In the genomic region with DNA sequence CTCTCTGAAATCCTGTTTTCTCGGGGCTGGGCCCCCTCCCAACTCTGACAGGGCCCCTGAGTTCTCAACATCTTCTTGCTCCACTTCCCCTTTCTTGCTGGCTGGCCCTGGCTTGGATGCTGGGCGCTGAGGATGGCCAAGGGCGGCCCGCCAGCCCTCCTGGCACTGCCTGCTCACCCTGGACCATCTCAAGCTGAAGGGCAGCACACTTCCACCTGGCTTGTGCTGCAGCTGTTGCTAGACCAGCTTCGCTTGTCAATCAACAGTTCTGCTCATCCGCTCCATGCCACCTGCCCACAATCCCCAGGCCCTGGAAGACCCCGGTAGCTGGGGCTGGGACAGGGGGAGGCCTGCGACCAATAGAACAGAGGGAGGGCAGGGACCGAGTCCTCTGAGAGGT, we compare ENCODE assay signal across 23 cellular contexts. TPM values are rescaled to one million over a fixed set of nuclear protein-coding genes. Genes with fewer than 3 reads are reported as not detected.
DNase-seq lines count a peak whose midpoint lies in the region; ATAC-seq, FAIRE-seq and TF ChIP-seq lines count a peak whose summit lies in the region.
"Had no signal": no experiment of that assay in that cellular context is flagged by ENCODE, and none has a peak within 500 bp of the region (broad histone marks: within the 10 kb centered on the region; RNA-seq: fewer than 3 reads in every experiment).

No MANE protein-coding gene starts in this region.

- intact Hi-C loops in CD4-positive, alpha-beta memory T cell (cut with micrococcal nuclease), result no loop called here
- intact Hi-C loops in dorsolateral prefrontal cortex (cut with DNase I), result no loop called here

- peak in 1 of 5 donors; percentile 5 for DNase-seq in CD4-positive, alpha-beta memory T cell
- peak; percentile 10 for DNase-seq in GM12892 (ENCODE audit: insufficient read length)
- peak in 1 of 10 donors; percentile 36 for DNase-seq in dorsolateral prefrontal cortex
- no peak for DNase-seq in erythroblast (lab: John Stamatoyannopoulos, UW)
- no peak for DNase-seq in RKO (ENCODE audit: low spot score)
- DNase-seq: activated B cell treated with CpG ODN at 0.5 μM for 24 hours; activated CD4-positive, alpha-beta memory T cell treated with anti-CD3 and anti-CD28 coated beads, Interleukin-2, amount 10 ng/mL, durations not matched to agents 7 days and 5 days; activated naive CD4-positive, alpha-beta T cell treated with anti-CD3 and anti-CD28 coated beads, Interleukin-2, amount 10 ng/mL, durations not matched to agents 7 days and 5 days; DMS79; NCI-H1105; NCI-H2081; NCI-H446; stimulated activated CD4-positive, alpha-beta T cell treated with anti-CD3 and anti-CD28 coated beads, Interleukin-12 subunit alpha, Interleukin-12 subunit beta, amount 100 ng/mL, for 4 hours had no signal

- H3K27ac Mint-ChIP-seq in CD4-positive, alpha-beta memory T cell, result peak overlapping the region in 5 of 7 donors; percentile 21 to 79 (median 57)
- H3K27ac Mint-ChIP-seq: activated B cell treated with CpG ODN at 0.5 μM for 24 hours; activated CD4-positive, alpha-beta memory T cell treated with anti-CD3 and anti-CD28 coated beads, Interleukin-2, amount 10 ng/mL, durations not matched to agents 7 days and 5 days; activated naive CD4-positive, alpha-beta T cell treated with anti-CD3 and anti-CD28 coated beads, Interleukin-2, amount 10 ng/mL, durations not matched to agents 7 days and 5 days; T-helper 2 cell treated with Interferon-gamma antibody and Interleukin-4, amounts not matched to agents 5 μg/mL and 100 μg/mL, for 36 hours had no signal

- H3K4me3 ChIP-seq in CD4-positive, alpha-beta memory T cell (ENCODE audit: low read length in 2 of 2), result no peak overlapping the region
- no peak overlapping the region for H3K4me3 ChIP-seq in dorsolateral prefrontal cortex
- H3K4me3 ChIP-seq: ascending aorta, esophagus muscularis mucosa, gastroesophageal sphincter, SK-N-MC had no signal

- H3K27me3 ChIP-seq in CD4-positive, alpha-beta memory T cell (ENCODE audit: insufficient read depth, low read length), result no peaks in the 10 kb centered on the region
- H3K27me3 ChIP-seq in dorsolateral prefrontal cortex, result no peaks in the 10 kb centered on the region
- H3K27me3 ChIP-seq: ascending aorta, esophagus muscularis mucosa, gastroesophageal sphincter had no signal

- TF ChIP-seq CTCF in dorsolateral prefrontal cortex (IDR thresholded peaks at IDR 0.05 in 54 of 56, conservative IDR thresholded peaks at IDR 0.05 in 2 of 56; ENCODE audit: low read depth in 1 of 56, partially characterized antibody in 56 of 56), result no peak

- no peak overlapping the region for H3K4me3 Mint-ChIP-seq in CD4-positive, alpha-beta memory T cell
- H3K4me3 Mint-ChIP-seq: activated B cell treated with CpG ODN at 0.5 μM for 24 hours; activated CD4-positive, alpha-beta memory T cell treated with anti-CD3 and anti-CD28 coated beads, Interleukin-2, amount 10 ng/mL, durations not matched to agents 7 days and 5 days; activated naive CD4-positive, alpha-beta T cell treated with anti-CD3 and anti-CD28 coated beads, Interleukin-2, amount 10 ng/mL, durations not matched to agents 7 days and 5 days; central memory CD8-positive, alpha-beta T cell; T-helper 2 cell treated with Interferon-gamma antibody and Interleukin-4, amounts not matched to agents 5 μg/mL and 100 μg/mL, for 36 hours had no signal

- POLR2A ChIA-PET in CD4-positive, alpha-beta memory T cell (lab: Charles Lee; ENCODE audit: partially characterized antibody), result interaction anchor here (1.6 to 3.4 kb wide), 2 partner anchors 10 to 13 kb away, joined by 4 to 17 read pairs; a partner anchor contains a TSS

- H3K9me3 Mint-ChIP-seq in CD4-positive, alpha-beta memory T cell, result no peaks in the 10 kb centered on the region
- H3K9me3 Mint-ChIP-seq: activated B cell treated with CpG ODN at 0.5 μM for 24 hours; activated CD4-positive, alpha-beta memory T cell treated with anti-CD3 and anti-CD28 coated beads, Interleukin-2, amount 10 ng/mL, durations not matched to agents 7 days and 5 days; activated naive CD4-positive, alpha-beta T cell treated with anti-CD3 and anti-CD28 coated beads, Interleukin-2, amount 10 ng/mL, durations not matched to agents 7 days and 5 days; central memory CD8-positive, alpha-beta T cell; T-helper 2 cell treated with Interferon-gamma antibody and Interleukin-4, amounts not matched to agents 5 μg/mL and 100 μg/mL, for 36 hours had no signal

- no peak overlapping the region for H3K27ac ChIP-seq in CD4-positive, alpha-beta memory T cell (ENCODE audit: low read depth, low read length)
- H3K27ac ChIP-seq in dorsolateral prefrontal cortex, result peak overlapping the region in 36 of 59 donors; percentile 10 to 77 (median 60)
- H3K27ac ChIP-seq: ascending aorta, esophagus muscularis mucosa, gastroesophageal sphincter, SK-N-MC had no signal

- H3K27me3 Mint-ChIP-seq in CD4-positive, alpha-beta memory T cell, result no peaks in the 10 kb centered on the region
- H3K27me3 Mint-ChIP-seq: activated B cell treated with CpG ODN at 0.5 μM for 24 hours; activated CD4-positive, alpha-beta memory T cell treated with anti-CD3 and anti-CD28 coated beads, Interleukin-2, amount 10 ng/mL, durations not matched to agents 7 days and 5 days; activated naive CD4-positive, alpha-beta T cell treated with anti-CD3 and anti-CD28 coated beads, Interleukin-2, amount 10 ng/mL, durations not matched to agents 7 days and 5 days; central memory CD8-positive, alpha-beta T cell had no signal

- H3K9me3 ChIP-seq in CD4-positive, alpha-beta memory T cell (ENCODE audit: control insufficient read depth in 1 of 2, low read length in 2 of 2), result no peaks in the 10 kb centered on the region
- H3K9me3 ChIP-seq: ascending aorta, esophagus muscularis mucosa, gastroesophageal sphincter had no signal

- peaks cover 33 to 66% of the 10 kb centered on the region in 2 donors for H3K36me3 Mint-ChIP-seq in CD4-positive, alpha-beta memory T cell

- FAIRE-seq in GM12892 (lab: Jason Lieb, UNC), result no peak
- FAIRE-seq: H54 had no signal

- TF ChIP-seq POLR2A in GM12892 (IDR thresholded peaks at IDR 0.05; ENCODE audit: low read depth, low read length), result no peak
- no peak for TF ChIP-seq POLR2A in erythroblast (IDR thresholded peaks at IDR 0.05; ENCODE audit: low read length)

- H3K36me3 ChIP-seq in CD4-positive, alpha-beta memory T cell (ENCODE audit: insufficient read depth, low read length), result peaks cover 71% of the 10 kb centered on the region

- no peaks in the 10 kb centered on the region for H3K4me1 ChIP-seq in CD4-positive, alpha-beta memory T cell (ENCODE audit: insufficient read depth, low read length)
- H3K4me1 ChIP-seq: ascending aorta, esophagus muscularis mucosa, gastroesophageal sphincter had no signal

- CTCF ChIA-PET in CD4-positive, alpha-beta memory T cell (lab: Charles Lee; ENCODE audit: partially characterized antibody), result interaction anchor here (1.0 to 3.4 kb wide), 3 partner anchors 11 to 118 kb away, joined by 3 to 12 read pairs (median 3); no protein-coding TSS in a partner anchor

- peaks cover 0 to 5% (median 1%) of the 10 kb centered on the region in 4 donors for H3K4me1 Mint-ChIP-seq in CD4-positive, alpha-beta memory T cell
- H3K4me1 Mint-ChIP-seq: activated B cell treated with CpG ODN at 0.5 μM for 24 hours; activated naive CD4-positive, alpha-beta T cell treated with anti-CD3 and anti-CD28 coated beads, Interleukin-2, amount 10 ng/mL, durations not matched to agents 7 days and 5 days; central memory CD8-positive, alpha-beta T cell had no signal

- ATAC-seq in GM18519 (IDR thresholded peaks at IDR 0.05; ENCODE audit: low FRiP score, unreplicated experiment), result no peak
- ATAC-seq: gastroesophageal sphincter had no signal

RNA-seq across cellular contexts. Expression of a gene that starts 6.9 kb away (rescaled TPM):
- 100 to 1,000 TPM; 101 to 105 TPM for total RNA-seq in CD4-positive, alpha-beta memory T cell
- polyA plus RNA-seq in CD4-positive, alpha-beta memory T cell, result 10 to 100 TPM; 28.4 to 49.7 TPM
- 21.5 TPM for polyA plus RNA-seq in GM12892 (2012; ENCODE audit: missing spikeins)
- 10 to 100 TPM in 57 of 120 experiments, 1 to 10 TPM in 63; 5.0 to 20.2 (median 9.8) TPM for total RNA-seq in dorsolateral prefrontal cortex

RNA-seq across cellular contexts. Expression of a gene that starts 13.1 kb away (rescaled TPM):
- 100 to 1,000 TPM; 137 to 139 TPM for total RNA-seq in CD4-positive, alpha-beta memory T cell
- 10 to 100 TPM; 21.3 to 54.7 TPM for polyA plus RNA-seq in CD4-positive, alpha-beta memory T cell
- polyA plus RNA-seq in GM12892 (2012; ENCODE audit: missing spikeins), result 20.2 TPM
- 100 to 1,000 TPM in 2 of 120 experiments, 10 to 100 TPM in 118; 45.7 to 107 (median 68.6) TPM for total RNA-seq in dorsolateral prefrontal cortex

RNA-seq across cellular contexts. Expression of a gene that starts 18.3 kb away (rescaled TPM):
- 100 to 1,000 TPM; 152 to 156 TPM for total RNA-seq in CD4-positive, alpha-beta memory T cell
- polyA plus RNA-seq in CD4-positive, alpha-beta memory T cell, result 100 to 1,000 TPM in 1 of 2 donors, 10 to 100 TPM in 1; 97.3 to 113 TPM
- polyA plus RNA-seq in GM12892 (2012; ENCODE audit: missing spikeins), result 13.4 TPM
- 10 to 100 TPM in 24 of 120 experiments, 1 to 10 TPM in 96; 3.0 to 14.8 (median 7.9) TPM for total RNA-seq in dorsolateral prefrontal cortex

RNA-seq across cellular contexts. Expression of a gene that starts 22.3 kb away (rescaled TPM):
- total RNA-seq in CD4-positive, alpha-beta memory T cell, result 10 to 100 TPM; 70.7 to 72.4 TPM
- 10 to 100 TPM; 27.2 to 37.7 TPM for polyA plus RNA-seq in CD4-positive, alpha-beta memory T cell
- polyA plus RNA-seq in GM12892 (2012; ENCODE audit: missing spikeins), result 13.8 TPM
- 10 to 100 TPM in 31 of 120 experiments, 1 to 10 TPM in 89; 1.9 to 15.8 (median 8.2) TPM for total RNA-seq in dorsolateral prefrontal cortex

RNA-seq across cellular contexts. Expression of a gene that starts 31.8 kb away (rescaled TPM):
- total RNA-seq in CD4-positive, alpha-beta memory T cell, result 10 to 100 TPM; 46.5 to 56.3 TPM
- polyA plus RNA-seq in CD4-positive, alpha-beta memory T cell, result 10 to 100 TPM in 1 of 2 donors, 1 to 10 TPM in 1; 3.9 to 11.8 TPM
- 11.2 TPM for polyA plus RNA-seq in GM12892 (2012; ENCODE audit: missing spikeins)
- total RNA-seq in dorsolateral prefrontal cortex, result 1 to 10 TPM; 1.2 to 9.5 (median 4.3) TPM
- total RNA-seq: ascending aorta, HT1080, lung microvascular endothelial cell had no signal

Comparison
In these comparisons a context has a peak if more than half of its experiments do, and no peak if none do; other contexts are left out.
1. RNA of a gene that starts 6.9 kb away (total RNA-seq): 101 to 105 TPM in CD4-positive, alpha-beta memory T cell; 5.0 to 20.2 TPM in dorsolateral prefrontal cortex; every median in the first group is over 4 times any median in the second.
2. RNA of a gene that starts 18.3 kb away (total RNA-seq): 152 to 156 TPM in CD4-positive, alpha-beta memory T cell; 3.0 to 14.8 TPM in dorsolateral prefrontal cortex; every median in the first group is over 4 times any median in the second.